1 cellular context compared by ENCODE assay signal in genomic region chr17:44222112-44222869, GRCh38.
TF ChIP-seq lines count a peak whose summit lies in the region.

No MANE protein-coding gene starts in this region.

TF ChIP-seq in H1, 55 proteins besides CTCF, POLR2A, EP300 and RAD21:
- no peak for TF ChIP-seq KDM4A (IDR thresholded peaks at IDR 0.05; ENCODE audit: low read depth, low read length, severe bottlenecking)
- no peak for TF ChIP-seq RFX5 (IDR thresholded peaks at IDR 0.05; ENCODE audit: borderline replicate concordance, low read depth, low read length)
- no peak for TF ChIP-seq TCF12 (IDR thresholded peaks at IDR 0.05; ENCODE audit: low read depth, low read length)
- no peak for TF ChIP-seq BRCA1 (IDR thresholded peaks at IDR 0.05; ENCODE audit: low read depth, low read length)
- no peak for TF ChIP-seq RBBP5 (IDR thresholded peaks at IDR 0.05; ENCODE audit: borderline replicate concordance, low read depth, low read length)
- no peak for TF ChIP-seq JUND (IDR thresholded peaks at IDR 0.05; ENCODE audit: low read length)
- TF ChIP-seq POU5F1 (IDR thresholded peaks at IDR 0.05; ENCODE audit: low read depth, low read length) = no peak
- TF ChIP-seq POLR2AphosphoS5 (IDR thresholded peaks at IDR 0.05; ENCODE audit: low read depth, low read length) = no peak
- TF ChIP-seq EGR1 (IDR thresholded peaks at IDR 0.05; ENCODE audit: borderline replicate concordance, low read depth, low read length) = no peak
- no peak for TF ChIP-seq MAFK (IDR thresholded peaks at IDR 0.05; ENCODE audit: low read depth, low read length)
- TF ChIP-seq CHD1 (IDR thresholded peaks at IDR 0.05; ENCODE audit: low read depth, low read length) = no peak
- no peak for TF ChIP-seq NANOG (IDR thresholded peaks at IDR 0.05; ENCODE audit: insufficient read depth, low read depth, low read length, poor library complexity, severe bottlenecking)
- no peak for TF ChIP-seq CHD2 (IDR thresholded peaks at IDR 0.05; ENCODE audit: low read length)
- no peak for TF ChIP-seq RXRA (IDR thresholded peaks at IDR 0.05; ENCODE audit: insufficient read depth, low read depth, low read length)
- no peak for TF ChIP-seq TEAD4 (IDR thresholded peaks at IDR 0.05; ENCODE audit: low read depth, low read length)
- 0 out of 2 replicates have a peak, but pooled peaks have one; percentile 8 for TF ChIP-seq SUZ12 (IDR thresholded peaks at IDR 0.05; ENCODE audit: low read length)
- TF ChIP-seq SP2 (IDR thresholded peaks at IDR 0.05; ENCODE audit: low read length) = no peak
- TF ChIP-seq SP4 (IDR thresholded peaks at IDR 0.05; ENCODE audit: low read length) = no peak
- no peak for TF ChIP-seq BCL11A (IDR thresholded peaks at IDR 0.05; ENCODE audit: low read depth in 2 of 2, low read length in 2 of 2)
- no peak for TF ChIP-seq RNF2 (IDR thresholded peaks at IDR 0.05; ENCODE audit: borderline replicate concordance, low read depth, low read length, missing control alignments, poor library complexity, severe bottlenecking)
- TF ChIP-seq CBX8 (IDR thresholded peaks at IDR 0.05; ENCODE audit: borderline replicate concordance, low read depth, low read length) = no peak
- no peak for TF ChIP-seq ATF2 (IDR thresholded peaks at IDR 0.05; ENCODE audit: low read length)
- TF ChIP-seq CREB1 (IDR thresholded peaks at IDR 0.05) = 0 out of 2 replicates have a peak, but pooled peaks have one; percentile 3
- TF ChIP-seq ATF3 (IDR thresholded peaks at IDR 0.05; ENCODE audit: insufficient read depth, low read depth, low read length) = no peak
- peak; percentile 44 to 46; a peak in 1 of 4 replicates for TF ChIP-seq SIN3A (conservative IDR thresholded peaks at IDR 0.05 in 1 of 2, IDR thresholded peaks at IDR 0.05 in 1 of 2; ENCODE audit: low read depth in 1 of 2, low read length in 2 of 2)
- TF ChIP-seq GTF2F1 (IDR thresholded peaks at IDR 0.05; ENCODE audit: borderline replicate concordance, low read depth, low read length) = no peak
- TF ChIP-seq KDM5A (IDR thresholded peaks at IDR 0.05; ENCODE audit: low read length) = no peak
- TF ChIP-seq HDAC2 (IDR thresholded peaks at IDR 0.05; ENCODE audit: borderline replicate concordance in 1 of 2, low read depth in 2 of 2, low read length in 2 of 2) = 0 out of 4 replicates have a peak, but pooled peaks of 1 of the 2 experiments have one; percentile 66
- TF ChIP-seq SIRT6 (IDR thresholded peaks at IDR 0.05; ENCODE audit: low read length) = no peak
- no peak for TF ChIP-seq TBP (IDR thresholded peaks at IDR 0.05; ENCODE audit: low read depth, low read length)
- TF ChIP-seq PHF8 (conservative IDR thresholded peaks at IDR 0.05; ENCODE audit: low read depth, low read length) = 0 out of 2 replicates have a peak, but pooled peaks have one; percentile 30
- TF ChIP-seq TAF1 (IDR thresholded peaks at IDR 0.05; ENCODE audit: low read depth, low read length) = 0 out of 2 replicates have a peak, but pooled peaks have one; percentile 31
- TF ChIP-seq ZNF274 (IDR thresholded peaks at IDR 0.05; ENCODE audit: borderline replicate concordance, extremely low read depth, low read length) = no peak
- no peak for TF ChIP-seq GABPA (IDR thresholded peaks at IDR 0.05; ENCODE audit: borderline replicate concordance, insufficient read depth, low read length)
- TF ChIP-seq CTBP2 (IDR thresholded peaks at IDR 0.05; ENCODE audit: borderline replicate concordance, insufficient read depth, insufficient read length, low read length) = peak; percentile 42
- TF ChIP-seq USF2 (IDR thresholded peaks at IDR 0.05; ENCODE audit: low read length) = no peak
- TF ChIP-seq TAF7 (optimal IDR thresholded peaks at IDR 0.05; ENCODE audit: borderline replicate concordance, low read depth, low read length) = no peak
- no peak for TF ChIP-seq SP1 (IDR thresholded peaks at IDR 0.05; ENCODE audit: low read depth, low read length)
- no peak for TF ChIP-seq CHD7 (IDR thresholded peaks at IDR 0.05; ENCODE audit: insufficient replicate concordance, low read length)
- TF ChIP-seq ASH2L (IDR thresholded peaks at IDR 0.05; ENCODE audit: low read length) = no peak
- TF ChIP-seq MAX (IDR thresholded peaks at IDR 0.05) = 0 out of 2 replicates have a peak, but pooled peaks have one; percentile 4
- peak; percentile 66 for TF ChIP-seq SAP30 (IDR thresholded peaks at IDR 0.05; ENCODE audit: insufficient read depth, insufficient replicate concordance, low read length)
- TF ChIP-seq KDM1A (IDR thresholded peaks at IDR 0.05; ENCODE audit: borderline replicate concordance, low read length) = no peak
- TF ChIP-seq EZH2 (IDR thresholded peaks at IDR 0.05; ENCODE audit: low read depth, low read length, severe bottlenecking) = no peak
- TF ChIP-seq JUN (IDR thresholded peaks at IDR 0.05; ENCODE audit: low read depth, low read length) = no peak
- TF ChIP-seq HDAC6 (IDR thresholded peaks at IDR 0.05; ENCODE audit: low read depth, low read length) = no peak
- TF ChIP-seq CBX5 (IDR thresholded peaks at IDR 0.05; ENCODE audit: low read depth, low read length) = no peak
- no peak for TF ChIP-seq YY1 (IDR thresholded peaks at IDR 0.05; ENCODE audit: low read depth, low read length)
- no peak for TF ChIP-seq BACH1 (IDR thresholded peaks at IDR 0.05; ENCODE audit: low read length)
- TF ChIP-seq FOSL1 (IDR thresholded peaks at IDR 0.05; ENCODE audit: insufficient read depth, low read depth, low read length) = no peak
- no peak for TF ChIP-seq E2F6 (IDR thresholded peaks at IDR 0.05)
- TF ChIP-seq NRF1 (IDR thresholded peaks at IDR 0.05; ENCODE audit: low read depth, low read length) = no peak
- TF ChIP-seq SIX5 (IDR thresholded peaks at IDR 0.05; ENCODE audit: low read depth, low read length) = no peak
- TF ChIP-seq SRF (IDR thresholded peaks at IDR 0.05; ENCODE audit: low read depth, low read length) = no peak
- no peak for TF ChIP-seq CEBPB (IDR thresholded peaks at IDR 0.05; ENCODE audit: low read depth, low read length)
